11 cellular contexts compared by ENCODE assay signal in genomic region chr4:3007724-3008123, GRCh38.
"Had no signal": no experiment of that assay in that cellular context is flagged by ENCODE, and none has a peak within 500 bp of the region (broad histone marks: within the 10 kb centered on the region; RNA-seq: fewer than 3 reads in every experiment).

No MANE protein-coding gene starts in this region.

- ATAC-seq: GM23338, HCT116 had no signal

- FAIRE-seq: H1, H54 had no signal

- H3K36me3 ChIP-seq: HAP-1 had no signal

- H3K27ac ChIP-seq: GM23248 had no signal

- H2AFZ ChIP-seq: GM23248, GM23338 had no signal

- H3K9ac ChIP-seq: GM23248 had no signal

- H3K4me2 ChIP-seq: GM23338 had no signal

- DNase-seq: GM23248, GOT3, H7, H9, HCEC 1CT, HFFc6 had no signal

- H3K4me3 ChIP-seq: GM23248, GM23338, HAP-1 had no signal

- H3K4me1 ChIP-seq: HAP-1 had no signal

- H3K9me3 ChIP-seq: HAP-1 had no signal
